ENCODE assay signal across 25 cellular contexts in genomic region chr3:8450618-8451017, GRCh38. TPM values are rescaled to one million over a fixed set of nuclear protein-coding genes. Genes with fewer than 3 reads are reported as not detected.
A peak's percentile ranks its signal among the peaks of the same experiment; 100 is the strongest.
DNase-seq lines count a peak whose midpoint lies in the region; ATAC-seq and TF ChIP-seq lines count a peak whose summit lies in the region.
"Had no signal": no experiment of that assay in that cellular context is flagged by ENCODE, and none has a peak within 500 bp of the region (broad histone marks: within the 10 kb centered on the region; RNA-seq: fewer than 3 reads in every experiment).

No MANE protein-coding gene starts in this region.

- TF ChIP-seq CTCF in psoas muscle (IDR thresholded peaks at IDR 0.05): peak; percentile 4

- intact Hi-C loops in psoas muscle (cut with DNase I): no loop called here

- H3K4me3 ChIP-seq in psoas muscle: no peak overlapping the region
- H3K4me3 ChIP-seq: BLaER1 treated with 17β-estradiol and CSF1 and Interleukin-3, amounts not matched to agents 10 nM and 100 nM; upper lobe of left lung had no signal

- H3K9me3 Mint-ChIP-seq in activated naive CD4-positive, alpha-beta T cell treated with anti-CD3 and anti-CD28 coated beads, Interleukin-2, amount 50 U/mL, for 72 hours: no peaks in the 10 kb centered on the region
- H3K9me3 Mint-ChIP-seq: stimulated activated naive CD8-positive, alpha-beta T cell treated with anti-CD3 and anti-CD28 coated beads, Interleukin-15, Interleukin-2, amounts not matched to agents 100 ng/mL and 50 ng/mL, for 24 hours; T-helper 1 cell treated with Interleukin-12 subunit alpha and Interleukin-12 subunit beta and Interleukin-4 antibody, amounts not matched to agents 30 μg/mL and 1 μg/mL, for 36 hours had no signal

- H3K27ac ChIP-seq in psoas muscle: no peak overlapping the region
- H3K27ac ChIP-seq: BLaER1 treated with 17β-estradiol and CSF1 and Interleukin-3, amounts not matched to agents 10 nM and 100 nM; parathyroid adenoma; upper lobe of left lung had no signal

- no peaks in the 10 kb centered on the region for H3K27me3 ChIP-seq in psoas muscle (ENCODE audit: insufficient read depth in 3 of 3, low read length in 2 of 3)
- H3K27me3 ChIP-seq: BLaER1 treated with 17β-estradiol and CSF1 and Interleukin-3, amounts not matched to agents 10 nM and 100 nM; upper lobe of left lung had no signal

- DNase-seq in GM03348 (ENCODE audit: low spot score) (peak; percentile 26), SK-MEL-5 (ENCODE audit: low read depth, low spot score) (peak; percentile 44), fibroblast of gingiva (ENCODE audit: low read depth) (peak; percentile 33), psoas muscle (no peak), SHP77 treated with DMSO at 0.1 percent for 48 hours (lab: John Stamatoyannopoulos, UW) (no peak)
- DNase-seq in activated naive CD4-positive, alpha-beta T cell treated with anti-CD3 and anti-CD28 coated beads, Interleukin-2, amount 50 U/mL, for 72 hours (ENCODE audit: low spot score in 2 of 2): no peak
- DNase-seq: activated CD4-positive, alpha-beta T cell treated with anti-CD3 and anti-CD28 coated beads, Interleukin-2, amount 50 U/mL, for 48 hours; amygdala; effector memory CD4-positive, alpha-beta T cell; GF-D8; hippocampal formation; KG1; mammary epithelial cell; naive thymus-derived CD4-positive, alpha-beta T cell; NCI-H1092; NCI-H2081; NCI-H510A treated with DMSO at 0.1 percent for 48 hours; upper lobe of left lung had no signal

- H3K4me1 ChIP-seq in psoas muscle: no peaks in the 10 kb centered on the region
- H3K4me1 ChIP-seq: BLaER1 treated with 17β-estradiol and CSF1 and Interleukin-3, amounts not matched to agents 10 nM and 100 nM; parathyroid adenoma had no signal

- in situ Hi-C loops in SK-MEL-5 (cut with HindIII; ENCODE audit: low pct_unique_long_range_greater_than_20kb, low sequenced_read_pairs): no loop called here

- no peaks in the 10 kb centered on the region for H3K36me3 ChIP-seq in psoas muscle (ENCODE audit: insufficient read depth in 1 of 2, low read depth in 1 of 2)
- H3K36me3 ChIP-seq: BLaER1 treated with 17β-estradiol and CSF1 and Interleukin-3, amounts not matched to agents 10 nM and 100 nM; upper lobe of left lung had no signal

- H3K27ac Mint-ChIP-seq in activated naive CD4-positive, alpha-beta T cell treated with anti-CD3 and anti-CD28 coated beads, Interleukin-2, amount 50 U/mL, for 72 hours: no peak overlapping the region
- H3K27ac Mint-ChIP-seq: naive thymus-derived CD4-positive, alpha-beta T cell; stimulated activated naive CD8-positive, alpha-beta T cell treated with anti-CD3 and anti-CD28 coated beads, Interleukin-15, Interleukin-2, amounts not matched to agents 100 ng/mL and 50 ng/mL, for 24 hours; T-helper 1 cell treated with Interleukin-12 subunit alpha and Interleukin-12 subunit beta and Interleukin-4 antibody, amounts not matched to agents 30 μg/mL and 1 μg/mL, for 36 hours had no signal

- ATAC-seq in psoas muscle: peak in 2 of 4 donors; percentile 36 to 39
- ATAC-seq in activated naive CD4-positive, alpha-beta T cell treated with anti-CD3 and anti-CD28 coated beads, Interleukin-2, amount 50 U/mL, for 72 hours: no peak
- no peak for ATAC-seq in GM21786 (IDR thresholded peaks at IDR 0.05; ENCODE audit: unreplicated experiment)
- ATAC-seq in HG03095 (IDR thresholded peaks at IDR 0.05; ENCODE audit: unreplicated experiment): no peak
- ATAC-seq: naive thymus-derived CD4-positive, alpha-beta T cell; Right ventricle myocardium inferior had no signal

- no peaks in the 10 kb centered on the region for H3K9me3 ChIP-seq in psoas muscle
- H3K9me3 ChIP-seq: upper lobe of left lung had no signal

- no peaks in the 10 kb centered on the region for H3K36me3 Mint-ChIP-seq in activated naive CD4-positive, alpha-beta T cell treated with anti-CD3 and anti-CD28 coated beads, Interleukin-2, amount 50 U/mL, for 72 hours
- H3K36me3 Mint-ChIP-seq: naive thymus-derived CD4-positive, alpha-beta T cell had no signal

RNA-seq across cellular contexts. Expression of gene LMCD1, which starts 51.0 kb away (rescaled TPM):
- total RNA-seq in SK-MEL-5 (2014; rRNA removed; shearing (Covaris generic)): 24.3 and 28.0 TPM in 2 replicates
- polyA plus RNA-seq in SK-MEL-5 (2015; cell fraction: cytosol; rRNA removed): 56.3 and 62.1 TPM in 2 replicates
- polyA plus RNA-seq in SK-MEL-5 (2015; cell fraction: nucleus; rRNA removed): 9.1 and 17.4 TPM in 2 replicates
- 1,000 to 10,000 TPM in 1 of 4 donors, 100 to 1,000 TPM in 3; 340 to 1,074 (median 476) TPM for total RNA-seq in psoas muscle
- 1,000 to 10,000 TPM in 1 of 3 donors, 100 to 1,000 TPM in 1, 10 to 100 TPM in 1; 83.0 to 1,120 (median 129) TPM for polyA plus RNA-seq in psoas muscle
- 1 to 10 TPM; 1.3 to 2.5 TPM for total RNA-seq in activated naive CD4-positive, alpha-beta T cell treated with anti-CD3 and anti-CD28 coated beads, Interleukin-2, amount 50 U/mL, for 72 hours
- polyA plus RNA-seq: naive thymus-derived CD4-positive, alpha-beta T cell had no signal

Comparison
In these comparisons a context has a peak if more than half of its experiments do, and no peak if none do; other contexts are left out.
1. DNase-seq: peak in GM03348 (single experiment), SK-MEL-5 (single experiment) and fibroblast of gingiva (single experiment); none in psoas muscle (0 of 2), activated naive CD4-positive, alpha-beta T cell treated with anti-CD3 and anti-CD28 coated beads, Interleukin-2, amount 50 U/mL, for 72 hours (0 of 2) and SHP77 treated with DMSO at 0.1 percent for 48 hours (single experiment).
2. RNA of gene LMCD1, which starts 51.0 kb away (total RNA-seq): 340 to 1,074 TPM in psoas muscle; 24.3 to 28.0 TPM in SK-MEL-5 and 1.3 to 2.5 TPM in activated naive CD4-positive, alpha-beta T cell treated with anti-CD3 and anti-CD28 coated beads, Interleukin-2, amount 50 U/mL, for 72 hours; every median in the first group is over 10 times any median in the second.